In genomic region chr2:12202301-12202700, GRCh38 we compare ENCODE assay signal across 1 cellular context.
TF ChIP-seq lines count a peak whose summit lies in the region.

No MANE protein-coding gene starts in this region.

TF ChIP-seq in WTC11, 78 proteins besides CTCF, POLR2A, EP300 and RAD21 (continued from another document):
- TF ChIP-seq ATF6 (CRISPR knock-in tag; IDR thresholded peaks at IDR 0.05) (no peak), ELF4 (CRISPR knock-in tag; IDR thresholded peaks at IDR 0.05; ENCODE audit: low read depth) (no peak), TEAD4 (CRISPR knock-in tag; IDR thresholded peaks at IDR 0.05) (no peak), NR2C2 (CRISPR knock-in tag; IDR thresholded peaks at IDR 0.05) (no peak), ZMAT4 (CRISPR knock-in tag; IDR thresholded peaks at IDR 0.05) (no peak), CREM (CRISPR knock-in tag; IDR thresholded peaks at IDR 0.05) (no peak), RORB (CRISPR knock-in tag; IDR thresholded peaks at IDR 0.05) (no peak), FOXJ3 (CRISPR knock-in tag; IDR thresholded peaks at IDR 0.05; ENCODE audit: borderline replicate concordance) (no peak), JAZF1 (CRISPR knock-in tag; IDR thresholded peaks at IDR 0.05) (no peak), ZNF512 (CRISPR knock-in tag; IDR thresholded peaks at IDR 0.05; ENCODE audit: borderline replicate concordance) (no peak), FOXP4 (CRISPR knock-in tag; IDR thresholded peaks at IDR 0.05) (no peak), EMX1 (CRISPR knock-in tag; IDR thresholded peaks at IDR 0.05) (no peak), GABPB1 (CRISPR knock-in tag; IDR thresholded peaks at IDR 0.05) (no peak), SMAD3 (CRISPR knock-in tag; IDR thresholded peaks at IDR 0.05; ENCODE audit: borderline replicate concordance) (no peak), ESRRA (CRISPR knock-in tag; IDR thresholded peaks at IDR 0.05; ENCODE audit: borderline replicate concordance) (no peak), NFE2L1 (CRISPR knock-in tag; IDR thresholded peaks at IDR 0.05) (no peak), GRHL2 (CRISPR knock-in tag; IDR thresholded peaks at IDR 0.05; ENCODE audit: insufficient replicate concordance, severe bottlenecking) (no peak)
